13 cellular contexts compared by ENCODE assay signal in genomic region chr20:47195573-47195972, GRCh38.
"Had no signal": no experiment of that assay in that cellular context is flagged by ENCODE, and none has a peak within 500 bp of the region (broad histone marks: within the 10 kb centered on the region; RNA-seq: fewer than 3 reads in every experiment).

No MANE protein-coding gene starts in this region.

- H3K27ac ChIP-seq: dorsolateral prefrontal cortex, gastrocnemius medialis, pancreas, prostate gland had no signal

- H3K4me3 ChIP-seq: gastrocnemius medialis, mucosa of descending colon, pancreas, prostate gland had no signal

- DNase-seq: central memory CD4-positive, alpha-beta T cell; cortex of kidney; dorsolateral prefrontal cortex; gastrocnemius medialis; left cardiac atrium; mucosa of descending colon; natural killer cell; small intestine; stimulated activated CD4-positive, alpha-beta T cell treated with anti-CD3 and anti-CD28 coated beads, Interleukin-12 subunit alpha, Interleukin-12 subunit beta, amount 100 ng/mL, for 4 hours had no signal

- H3K27me3 ChIP-seq: dorsolateral prefrontal cortex, gastrocnemius medialis, pancreas had no signal

- H3K4me1 ChIP-seq: gastrocnemius medialis, pancreas, prostate gland had no signal

- FAIRE-seq: kidney, pancreas, small intestine, urothelium cell line had no signal

- H3K36me3 ChIP-seq: gastrocnemius medialis, pancreas, prostate gland had no signal

- H3K9me3 ChIP-seq: gastrocnemius medialis, mucosa of descending colon, pancreas, prostate gland had no signal
